Comparison of ENCODE assay signal across 1 cellular context in genomic region chr4:42515156-42515884, GRCh38.
TF ChIP-seq lines count a peak whose summit lies in the region.

No MANE protein-coding gene starts in this region.

TF ChIP-seq in HepG2, 621 proteins besides CTCF, POLR2A, EP300 and RAD21:
- TF ChIP-seq MZF1 (CRISPR knock-in tag; IDR thresholded peaks at IDR 0.05; ENCODE audit: borderline replicate concordance) = no peak
- no peak for TF ChIP-seq KAT8 (CRISPR knock-in tag; IDR thresholded peaks at IDR 0.05)
- no peak for TF ChIP-seq ZNF724P (CRISPR knock-in tag; IDR thresholded peaks at IDR 0.05; ENCODE audit: borderline replicate concordance)
- no peak for TF ChIP-seq SNAPC5 (CRISPR knock-in tag; IDR thresholded peaks at IDR 0.05; ENCODE audit: borderline replicate concordance)
- no peak for TF ChIP-seq ZNF780A (CRISPR knock-in tag; IDR thresholded peaks at IDR 0.05)
- TF ChIP-seq ZNF180 (CRISPR knock-in tag; IDR thresholded peaks at IDR 0.05; ENCODE audit: borderline replicate concordance, low read depth) = no peak
- TF ChIP-seq, protein P1, sequence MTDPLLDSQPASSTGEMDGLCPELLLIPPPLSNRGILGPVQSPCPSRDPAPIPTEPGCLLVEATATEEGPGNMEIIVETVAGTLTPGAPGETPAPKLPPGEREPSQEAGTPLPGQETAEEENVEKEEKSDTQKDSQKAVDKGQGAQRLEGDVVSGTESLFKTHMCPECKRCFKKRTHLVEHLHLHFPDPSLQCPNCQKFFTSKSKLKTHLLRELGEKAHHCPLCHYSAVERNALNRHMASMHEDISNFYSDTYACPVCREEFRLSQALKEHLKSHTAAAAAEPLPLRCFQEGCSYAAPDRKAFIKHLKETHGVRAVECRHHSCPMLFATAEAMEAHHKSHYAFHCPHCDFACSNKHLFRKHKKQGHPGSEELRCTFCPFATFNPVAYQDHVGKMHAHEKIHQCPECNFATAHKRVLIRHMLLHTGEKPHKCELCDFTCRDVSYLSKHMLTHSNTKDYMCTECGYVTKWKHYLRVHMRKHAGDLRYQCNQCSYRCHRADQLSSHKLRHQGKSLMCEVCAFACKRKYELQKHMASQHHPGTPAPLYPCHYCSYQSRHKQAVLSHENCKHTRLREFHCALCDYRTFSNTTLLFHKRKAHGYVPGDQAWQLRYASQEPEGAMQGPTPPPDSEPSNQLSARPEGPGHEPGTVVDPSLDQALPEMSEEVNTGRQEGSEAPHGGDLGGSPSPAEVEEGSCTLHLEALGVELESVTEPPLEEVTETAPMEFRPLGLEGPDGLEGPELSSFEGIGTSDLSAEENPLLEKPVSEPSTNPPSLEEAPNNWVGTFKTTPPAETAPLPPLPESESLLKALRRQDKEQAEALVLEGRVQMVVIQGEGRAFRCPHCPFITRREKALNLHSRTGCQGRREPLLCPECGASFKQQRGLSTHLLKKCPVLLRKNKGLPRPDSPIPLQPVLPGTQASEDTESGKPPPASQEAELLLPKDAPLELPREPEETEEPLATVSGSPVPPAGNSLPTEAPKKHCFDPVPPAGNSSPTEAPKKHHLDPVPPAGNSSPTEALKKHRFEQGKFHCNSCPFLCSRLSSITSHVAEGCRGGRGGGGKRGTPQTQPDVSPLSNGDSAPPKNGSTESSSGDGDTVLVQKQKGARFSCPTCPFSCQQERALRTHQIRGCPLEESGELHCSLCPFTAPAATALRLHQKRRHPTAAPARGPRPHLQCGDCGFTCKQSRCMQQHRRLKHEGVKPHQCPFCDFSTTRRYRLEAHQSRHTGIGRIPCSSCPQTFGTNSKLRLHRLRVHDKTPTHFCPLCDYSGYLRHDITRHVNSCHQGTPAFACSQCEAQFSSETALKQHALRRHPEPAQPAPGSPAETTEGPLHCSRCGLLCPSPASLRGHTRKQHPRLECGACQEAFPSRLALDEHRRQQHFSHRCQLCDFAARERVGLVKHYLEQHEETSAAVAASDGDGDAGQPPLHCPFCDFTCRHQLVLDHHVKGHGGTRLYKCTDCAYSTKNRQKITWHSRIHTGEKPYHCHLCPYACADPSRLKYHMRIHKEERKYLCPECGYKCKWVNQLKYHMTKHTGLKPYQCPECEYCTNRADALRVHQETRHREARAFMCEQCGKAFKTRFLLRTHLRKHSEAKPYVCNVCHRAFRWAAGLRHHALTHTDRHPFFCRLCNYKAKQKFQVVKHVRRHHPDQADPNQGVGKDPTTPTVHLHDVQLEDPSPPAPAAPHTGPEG (CRISPR knock-in tag; IDR thresholded peaks at IDR 0.05) = no peak
- TF ChIP-seq, protein P2, sequence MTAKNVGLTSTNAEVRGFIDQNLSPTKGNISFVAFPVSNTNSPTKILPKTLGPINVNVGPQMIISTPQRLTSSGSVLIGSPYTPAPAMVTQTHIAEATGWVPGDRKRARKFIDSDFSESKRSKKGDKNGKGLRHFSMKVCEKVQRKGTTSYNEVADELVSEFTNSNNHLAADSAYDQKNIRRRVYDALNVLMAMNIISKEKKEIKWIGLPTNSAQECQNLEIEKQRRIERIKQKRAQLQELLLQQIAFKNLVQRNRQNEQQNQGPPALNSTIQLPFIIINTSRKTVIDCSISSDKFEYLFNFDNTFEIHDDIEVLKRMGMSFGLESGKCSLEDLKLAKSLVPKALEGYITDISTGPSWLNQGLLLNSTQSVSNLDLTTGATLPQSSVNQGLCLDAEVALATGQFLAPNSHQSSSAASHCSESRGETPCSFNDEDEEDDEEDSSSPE (CRISPR knock-in tag; IDR thresholded peaks at IDR 0.05) = no peak
- no peak for TF ChIP-seq CREM (IDR thresholded peaks at IDR 0.05)
- TF ChIP-seq CREM (CRISPR knock-in tag; IDR thresholded peaks at IDR 0.05) = no peak
- TF ChIP-seq, protein P3, sequence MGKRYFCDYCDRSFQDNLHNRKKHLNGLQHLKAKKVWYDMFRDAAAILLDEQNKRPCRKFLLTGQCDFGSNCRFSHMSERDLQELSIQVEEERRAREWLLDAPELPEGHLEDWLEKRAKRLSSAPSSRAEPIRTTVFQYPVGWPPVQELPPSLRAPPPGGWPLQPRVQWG (CRISPR knock-in tag; IDR thresholded peaks at IDR 0.05; ENCODE audit: borderline replicate concordance, low read depth) = no peak
- no peak for TF ChIP-seq ZNF800 (CRISPR knock-in tag; IDR thresholded peaks at IDR 0.05)
TF ChIP-seq in HepG2: peak in this region for 0.
